17 cellular contexts compared by ENCODE assay signal in genomic region chr3:127534564-127534963, GRCh38. TPM values are rescaled to one million over a fixed set of nuclear protein-coding genes. Genes with fewer than 3 reads are reported as not detected.
DNase-seq lines count a peak whose midpoint lies in the region; ATAC-seq and FAIRE-seq lines count a peak whose summit lies in the region.
"Had no signal": no experiment of that assay in that cellular context is flagged by ENCODE, and none has a peak within 500 bp of the region (broad histone marks: within the 10 kb centered on the region; RNA-seq: fewer than 3 reads in every experiment).

No MANE protein-coding gene starts in this region.

- intact Hi-C loops in cardiac septum (cut with DNase I): no loop called here
- intact Hi-C loops in Right ventricle myocardium superior (cut with DNase I): no loop called here
- intact Hi-C loops in posterior vena cava (cut with DNase I): loop anchor here in 1 of 2 donors (10.0 kb wide), 1 partner anchor 1010 kb away; the partner anchor contains the start of gene CHST13

- ATAC-seq in Right ventricle myocardium superior (ENCODE audit: poor library complexity): no peak
- ATAC-seq: HCT116, HepG2 had no signal

- DNase-seq in cardiac septum (ENCODE audit: low spot score): peak; percentile 46
- no peak for DNase-seq in Right ventricle myocardium superior
- DNase-seq in islet precursor cell: peak; percentile 37
- peak; percentile 56 for DNase-seq in posterior vena cava (ENCODE audit: low spot score)
- DNase-seq in HTR-8/SVneo (ENCODE audit: insufficient read length, low spot score): no peak
- no peak for DNase-seq in MV-4-11 (lab: John Stamatoyannopoulos, UW)
- DNase-seq in SHP77 (lab: John Stamatoyannopoulos, UW): no peak
- DNase-seq: ACHN; BE2C; CD4-positive, alpha-beta T cell; DMS79 treated with DMSO at 0.1 percent for 48 hours; GF-D8; GOT3; HFFc6 had no signal

- FAIRE-seq in HTR-8/SVneo (lab: Jason Lieb, UNC): no peak
- FAIRE-seq: A204.1, HepG2 had no signal

RNA-seq across cellular contexts. Expression of gene TPRA1, which starts 56.0 kb away (rescaled TPM):
- total RNA-seq in cardiac septum: 17.3 TPM
- total RNA-seq in Right ventricle myocardium superior: 17.8 TPM
- total RNA-seq in posterior vena cava: 10 to 100 TPM; 21.4 to 22.8 TPM

Comparison
In these comparisons a context has a peak if more than half of its experiments do, and no peak if none do; other contexts are left out.
1. DNase-seq: peak in cardiac septum (single experiment), islet precursor cell (single experiment) and posterior vena cava (single experiment); none in Right ventricle myocardium superior (single experiment), HTR-8/SVneo (single experiment), MV-4-11 (single experiment) and SHP77 (0 of 2).